Comparison of ENCODE assay signal across 9 cellular contexts in genomic region chr12:62190921-62191746, GRCh38.
A peak's percentile ranks its signal among the peaks of the same experiment; 100 is the strongest.
DNase-seq lines count a peak whose midpoint lies in the region; ATAC-seq and TF ChIP-seq lines count a peak whose summit lies in the region.
"Had no signal": no experiment of that assay in that cellular context is flagged by ENCODE, and none has a peak within 500 bp of the region (broad histone marks: within the 10 kb centered on the region; RNA-seq: fewer than 3 reads in every experiment).

No MANE protein-coding gene starts in this region.

- H3K27me3 Mint-ChIP-seq in WTC11 (ENCODE audit: low read depth): peaks cover 56% of the 10 kb centered on the region
- H3K27me3 Mint-ChIP-seq in nephron progenitor cell (ENCODE audit: low read depth, poor library complexity): peaks cover 57% of the 10 kb centered on the region

- H3K4me1 ChIP-seq in BLaER1: peaks cover 15% of the 10 kb centered on the region

- ATAC-seq in WTC11: peak; percentile 60
- ATAC-seq in GM21381 (IDR thresholded peaks at IDR 0.05; ENCODE audit: unreplicated experiment): no peak
- no peak for ATAC-seq in GM21717 (IDR thresholded peaks at IDR 0.05; ENCODE audit: unreplicated experiment)
- ATAC-seq in HG03159 (IDR thresholded peaks at IDR 0.05; ENCODE audit: unreplicated experiment): no peak
- no peak for ATAC-seq in HG02981 (IDR thresholded peaks at IDR 0.05; ENCODE audit: unreplicated experiment)

- H3K27me3 ChIP-seq in BLaER1: peaks cover 27% of the 10 kb centered on the region

- no peaks in the 10 kb centered on the region for H3K36me3 Mint-ChIP-seq in WTC11
- H3K36me3 Mint-ChIP-seq in nephron progenitor cell (ENCODE audit: low read depth): no peaks in the 10 kb centered on the region

- H3K4me2 ChIP-seq in BLaER1: no peak overlapping the region

- POLR2A ChIA-PET in WTC11 (lab: Charles Lee): interaction anchor here (0.8 kb wide), 1 partner anchor 21 kb away, joined by 3 read pairs; no protein-coding TSS in a partner anchor

- H3K4me3 Mint-ChIP-seq in WTC11: peak overlapping the region; percentile 80
- H3K4me3 Mint-ChIP-seq in nephron progenitor cell: peak overlapping the region; percentile 92

- CTCF ChIA-PET in WTC11 (lab: Charles Lee): no interaction called here

- no peak overlapping the region for H3K9ac ChIP-seq in BLaER1

- H4K20me1 ChIP-seq in BLaER1: no peaks in the 10 kb centered on the region

- H3K27ac Mint-ChIP-seq in WTC11 (no peak overlapping the region), nephron progenitor cell (no peak overlapping the region)

- no peak for TF ChIP-seq CTCF in WTC11 (IDR thresholded peaks at IDR 0.05)
- no peak for TF ChIP-seq CTCF in epithelial cell of esophagus (IDR thresholded peaks at IDR 0.05; ENCODE audit: insufficient read depth, low read depth, low read length, missing control alignments)
- TF ChIP-seq CTCF in nephron progenitor cell (IDR thresholded peaks at IDR 0.05): no peak

- no peaks in the 10 kb centered on the region for H3K9me3 Mint-ChIP-seq in WTC11
- peaks cover under 1% of the 10 kb centered on the region for H3K9me3 Mint-ChIP-seq in nephron progenitor cell

- no peak overlapping the region for H3K27ac ChIP-seq in BLaER1
- H3K27ac ChIP-seq: VCaP had no signal

- H3K4me1 Mint-ChIP-seq in WTC11 (peaks cover 26% of the 10 kb centered on the region), nephron progenitor cell (peaks cover 27% of the 10 kb centered on the region)

- DNase-seq in WTC11 (ENCODE audit: low spot score) (peak; percentile 58), epithelial cell of esophagus (ENCODE audit: low read depth) (no peak), nephron progenitor cell (peak; percentile 46)

- peaks cover 15% of the 10 kb centered on the region for H3K9me3 ChIP-seq in BLaER1

- H3K4me3 ChIP-seq in BLaER1: peak overlapping the region; percentile 63; the same call in 1 of the 2 replicates
- H3K4me3 ChIP-seq in epithelial cell of esophagus (ENCODE audit: low read length): peak overlapping the region; percentile 30

- H3K36me3 ChIP-seq in BLaER1: peaks cover 6% of the 10 kb centered on the region; the same call in 1 of the 2 replicates

TF ChIP-seq in WTC11, 78 proteins besides CTCF, POLR2A, EP300 and RAD21:
- TF ChIP-seq HMGXB4 (CRISPR knock-in tag; IDR thresholded peaks at IDR 0.05) (peak; percentile 71; the same call in 1 of the 2 replicates), KAT7 (CRISPR knock-in tag; IDR thresholded peaks at IDR 0.05; ENCODE audit: borderline replicate concordance) (0 out of 2 replicates have a peak, but pooled peaks have one; percentile 18), CREM (CRISPR knock-in tag; IDR thresholded peaks at IDR 0.05) (peak; percentile 30; the same call in 1 of the 2 replicates), ETV6 (CRISPR knock-in tag; IDR thresholded peaks at IDR 0.05) (peak; percentile 16), ATF1 (CRISPR knock-in tag; IDR thresholded peaks at IDR 0.05) (peak; percentile 62; the same call in 1 of the 2 replicates), MXD4 (CRISPR knock-in tag; IDR thresholded peaks at IDR 0.05; ENCODE audit: borderline replicate concordance) (no peak)
- TF ChIP-seq, protein P1, sequence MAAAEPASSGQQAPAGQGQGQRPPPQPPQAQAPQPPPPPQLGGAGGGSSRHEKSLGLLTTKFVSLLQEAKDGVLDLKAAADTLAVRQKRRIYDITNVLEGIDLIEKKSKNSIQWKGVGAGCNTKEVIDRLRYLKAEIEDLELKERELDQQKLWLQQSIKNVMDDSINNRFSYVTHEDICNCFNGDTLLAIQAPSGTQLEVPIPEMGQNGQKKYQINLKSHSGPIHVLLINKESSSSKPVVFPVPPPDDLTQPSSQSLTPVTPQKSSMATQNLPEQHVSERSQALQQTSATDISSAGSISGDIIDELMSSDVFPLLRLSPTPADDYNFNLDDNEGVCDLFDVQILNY (CRISPR knock-in tag; IDR thresholded peaks at IDR 0.05): peak; percentile 68; the same call in 1 of the 2 replicates
- TF ChIP-seq, protein P2, sequence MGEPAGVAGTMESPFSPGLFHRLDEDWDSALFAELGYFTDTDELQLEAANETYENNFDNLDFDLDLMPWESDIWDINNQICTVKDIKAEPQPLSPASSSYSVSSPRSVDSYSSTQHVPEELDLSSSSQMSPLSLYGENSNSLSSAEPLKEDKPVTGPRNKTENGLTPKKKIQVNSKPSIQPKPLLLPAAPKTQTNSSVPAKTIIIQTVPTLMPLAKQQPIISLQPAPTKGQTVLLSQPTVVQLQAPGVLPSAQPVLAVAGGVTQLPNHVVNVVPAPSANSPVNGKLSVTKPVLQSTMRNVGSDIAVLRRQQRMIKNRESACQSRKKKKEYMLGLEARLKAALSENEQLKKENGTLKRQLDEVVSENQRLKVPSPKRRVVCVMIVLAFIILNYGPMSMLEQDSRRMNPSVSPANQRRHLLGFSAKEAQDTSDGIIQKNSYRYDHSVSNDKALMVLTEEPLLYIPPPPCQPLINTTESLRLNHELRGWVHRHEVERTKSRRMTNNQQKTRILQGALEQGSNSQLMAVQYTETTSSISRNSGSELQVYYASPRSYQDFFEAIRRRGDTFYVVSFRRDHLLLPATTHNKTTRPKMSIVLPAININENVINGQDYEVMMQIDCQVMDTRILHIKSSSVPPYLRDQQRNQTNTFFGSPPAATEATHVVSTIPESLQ (CRISPR knock-in tag; IDR thresholded peaks at IDR 0.05): no peak
